In the genomic region with DNA sequence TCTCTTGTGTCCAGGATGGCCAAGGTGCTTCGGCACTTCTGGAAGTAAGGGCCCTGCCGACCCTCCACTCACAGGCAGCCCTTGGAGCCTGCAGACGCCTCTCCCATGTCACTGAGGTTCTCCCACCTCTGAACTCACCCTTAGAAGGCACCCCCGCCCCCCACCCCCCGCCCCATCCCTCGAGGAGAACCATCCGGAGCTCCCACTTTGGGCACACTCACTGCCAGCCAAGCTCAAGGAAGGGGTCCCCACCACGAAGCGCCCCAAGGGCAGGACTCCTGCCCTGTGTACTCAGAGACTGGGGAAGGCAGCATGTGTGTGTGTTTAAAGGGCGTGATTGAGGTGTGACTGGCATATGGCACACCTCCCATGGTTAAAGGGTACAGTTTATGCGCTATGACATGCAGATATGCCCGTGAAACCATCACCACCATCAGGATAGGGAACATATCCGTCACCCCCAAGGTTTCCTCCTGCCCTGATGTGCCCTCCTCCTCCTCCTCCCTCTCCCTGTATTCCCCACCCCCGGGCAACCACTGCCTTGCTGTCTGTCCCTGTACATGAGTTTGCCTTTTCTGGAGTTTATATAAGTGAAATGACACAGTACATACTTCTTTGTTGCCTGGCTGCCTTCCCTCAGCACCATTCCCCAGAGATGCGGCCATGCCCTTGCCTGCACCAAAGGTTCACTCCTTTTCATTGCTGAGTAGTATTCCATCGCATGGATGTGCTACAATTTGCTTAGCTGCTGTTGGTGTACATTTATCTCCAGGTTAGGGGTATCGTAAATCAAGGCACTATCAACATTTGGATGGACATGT, we compare ENCODE assay signal across 14 cellular contexts. TPM values are rescaled to one million over a fixed set of nuclear protein-coding genes. Genes with fewer than 3 reads are reported as not detected.
DNase-seq lines count a peak whose midpoint lies in the region; ATAC-seq and TF ChIP-seq lines count a peak whose summit lies in the region.
"Had no signal": no experiment of that assay in that cellular context is flagged by ENCODE, and none has a peak within 500 bp of the region (broad histone marks: within the 10 kb centered on the region; RNA-seq: fewer than 3 reads in every experiment).

No MANE protein-coding gene starts in this region.

- H3K27ac ChIP-seq in left ventricle myocardium inferior (replicated peaks) = no peak overlapping the region
- H3K27ac ChIP-seq in mesenchymal stem cell (ENCODE audit: low read length, poor library complexity, severe bottlenecking) = no peak overlapping the region
- H3K27ac ChIP-seq: esophagus squamous epithelium had no signal

- H3K27me3 ChIP-seq in left ventricle myocardium inferior (ENCODE audit: low read depth) (peaks cover 81% of the 10 kb centered on the region), mesenchymal stem cell (ENCODE audit: control insufficient read depth in 1 of 2, insufficient read depth in 1 of 2, low read length in 2 of 2) (peaks cover 14 to 51% of the 10 kb centered on the region in 2 experiments)

- no peak overlapping the region for H3K4ac ChIP-seq in mesenchymal stem cell (ENCODE audit: low read depth in 1 of 2, low read length in 2 of 2)

- H2BK5ac ChIP-seq in mesenchymal stem cell (ENCODE audit: low read depth, low read length, poor library complexity, severe bottlenecking) = no peak overlapping the region

- no peak overlapping the region for H3K23ac ChIP-seq in mesenchymal stem cell (ENCODE audit: low read length in 2 of 2)

- no peak overlapping the region for H4K8ac ChIP-seq in mesenchymal stem cell (ENCODE audit: low read length)

- no peak overlapping the region for H3K18ac ChIP-seq in mesenchymal stem cell (ENCODE audit: low read depth in 1 of 2, low read length in 2 of 2)

- no peak overlapping the region for H2BK12ac ChIP-seq in mesenchymal stem cell (ENCODE audit: low read length in 2 of 2)

- H3K79me1 ChIP-seq in mesenchymal stem cell (replicated peaks; ENCODE audit: low read length, poor library complexity, severe bottlenecking) = no peaks in the 10 kb centered on the region

- TF ChIP-seq CTCF in left ventricle myocardium inferior (IDR thresholded peaks at IDR 0.05; ENCODE audit: borderline replicate concordance) (no peak), omental fat pad (IDR thresholded peaks at IDR 0.05) (no peak)

- no peak overlapping the region for H4K91ac ChIP-seq in mesenchymal stem cell (ENCODE audit: low read length)

- H3K9ac ChIP-seq in mesenchymal stem cell (ENCODE audit: low read length) = no peak overlapping the region

- 72% methylated on average over 15 of the region's 17 CpGs for WGBS in mesenchymal stem cell

- H3K9me3 ChIP-seq in left ventricle myocardium inferior (replicated peaks) (no peaks in the 10 kb centered on the region), mesenchymal stem cell (ENCODE audit: control insufficient read depth, low read length) (no peaks in the 10 kb centered on the region)
- H3K9me3 ChIP-seq: esophagus squamous epithelium had no signal

- H2AFZ ChIP-seq in mesenchymal stem cell (ENCODE audit: low read depth, low read length) = no peak overlapping the region

- no peak overlapping the region for H2BK120ac ChIP-seq in mesenchymal stem cell (ENCODE audit: low read depth, low read length)

- H3K36me3 ChIP-seq in left ventricle myocardium inferior (no peaks in the 10 kb centered on the region), mesenchymal stem cell (ENCODE audit: control insufficient read depth in 1 of 2, insufficient read depth in 2 of 2, low read depth in 1 of 2, low read length in 2 of 2) (no peaks in the 10 kb centered on the region)
- H3K36me3 ChIP-seq: esophagus squamous epithelium had no signal

- intact Hi-C loops in left ventricle myocardium inferior (cut with micrococcal nuclease) = no loop called here
- intact Hi-C loops in Right ventricle myocardium superior (cut with DNase I) = no loop called here

- ATAC-seq in Right ventricle myocardium superior (ENCODE audit: poor library complexity) (no peak), omental fat pad (ENCODE audit: low FRiP score) (no peak), HG02938 (IDR thresholded peaks at IDR 0.05; ENCODE audit: unreplicated experiment) (no peak), GM19324 (IDR thresholded peaks at IDR 0.05; ENCODE audit: low FRiP score, unreplicated experiment) (no peak)

- no peaks in the 10 kb centered on the region for H3K4me1 ChIP-seq in left ventricle myocardium inferior
- H3K4me1 ChIP-seq in mesenchymal stem cell (ENCODE audit: control insufficient read depth, insufficient read depth, low read depth, low read length) = no peaks in the 10 kb centered on the region
- H3K4me1 ChIP-seq: esophagus squamous epithelium had no signal

- H2AK5ac ChIP-seq in mesenchymal stem cell (ENCODE audit: low read length, severe bottlenecking) = no peak overlapping the region

- DNase-seq in left ventricle myocardium inferior = peak; percentile 2
- no peak for DNase-seq in Right ventricle myocardium superior
- peak; percentile 36 for DNase-seq in ecto neural progenitor cell (ENCODE audit: low spot score)
- DNase-seq in omental fat pad (ENCODE audit: low spot score) = peak; percentile 8
- DNase-seq in mesenchymal stem cell = no peak
- no peak for DNase-seq in stimulated activated CD8-positive, alpha-beta memory T cell treated with anti-CD3 and anti-CD28 coated beads, Interleukin-4, amount 100 ng/mL, for 48 hours
- DNase-seq: COR-L47, esophagus squamous epithelium, glutamatergic neuron, NCI-H146, SHP77 treated with DMSO at 0.1 percent for 48 hours had no signal

- H2BK15ac ChIP-seq in mesenchymal stem cell (ENCODE audit: low read depth, poor library complexity, severe bottlenecking) = no peak overlapping the region

- H3K14ac ChIP-seq in mesenchymal stem cell (ENCODE audit: low read length in 2 of 2) = no peak overlapping the region

- H3K4me2 ChIP-seq in mesenchymal stem cell (ENCODE audit: low read length, poor library complexity, severe bottlenecking) = no peak overlapping the region

- H3K4me3 ChIP-seq in left ventricle myocardium inferior (no peak overlapping the region), mesenchymal stem cell (ENCODE audit: insufficient read depth in 1 of 2, low read depth in 1 of 2, low read length in 2 of 2) (no peak overlapping the region)
- H3K4me3 ChIP-seq: esophagus squamous epithelium had no signal

RNA-seq across cellular contexts. Expression of gene RBFOX3, which starts 14.0 kb away (rescaled TPM):
- total RNA-seq in left ventricle myocardium inferior (not detected), Right ventricle myocardium superior (not detected), omental fat pad (not detected)
- polyA plus RNA-seq in mesenchymal stem cell (2013, experiment 1 of 2) = not detected
- not detected for polyA plus RNA-seq in mesenchymal stem cell (2013, experiment 2 of 2)
- total RNA-seq: MCF 10A had no signal

Comparison
In these comparisons a context has a peak if more than half of its experiments do, and no peak if none do; other contexts are left out.
1. DNase-seq: peak in left ventricle myocardium inferior (single experiment), ecto neural progenitor cell (single experiment) and omental fat pad (single experiment); none in Right ventricle myocardium superior (single experiment), mesenchymal stem cell (single experiment) and stimulated activated CD8-positive, alpha-beta memory T cell treated with anti-CD3 and anti-CD28 coated beads, Interleukin-4, amount 100 ng/mL, for 48 hours (single experiment).